8 cellular contexts compared by ENCODE assay signal in genomic region chr11:115334932-115335788, GRCh38.
DNase-seq lines count a peak whose midpoint lies in the region; ATAC-seq and TF ChIP-seq lines count a peak whose summit lies in the region.

No MANE protein-coding gene starts in this region.

- H3K27me3 ChIP-seq in CD4-positive, alpha-beta T cell (ENCODE audit: control insufficient read depth, insufficient read depth, low read length) = no peaks in the 10 kb centered on the region
- H3K27me3 ChIP-seq in IMR-90 (ENCODE audit: control insufficient read depth, insufficient read depth, low read length) (no peaks in the 10 kb centered on the region), SU-DHL-6 (ENCODE audit: low read length) (no peaks in the 10 kb centered on the region), hepatocyte (no peaks in the 10 kb centered on the region), vagina (no peaks in the 10 kb centered on the region)

- no peak overlapping the region for H3K4me3 Mint-ChIP-seq in CD4-positive, alpha-beta T cell

- in situ Hi-C loops in IMR-90 (cut with MboI; ENCODE audit: low sequenced_read_pairs) = loop anchor here (5.0 to 25.0 kb wide), 2 partner anchors 172 to 1352 kb away; no protein-coding TSS in a partner anchor

- H3K36me3 ChIP-seq in IMR-90 (ENCODE audit: control insufficient read depth, insufficient read depth, low read length) = no peaks in the 10 kb centered on the region
- no peaks in the 10 kb centered on the region for H3K36me3 ChIP-seq in SU-DHL-6 (ENCODE audit: low read length)
- H3K36me3 ChIP-seq in hepatocyte (replicated peaks; ENCODE audit: insufficient read depth, low read depth) = no peaks in the 10 kb centered on the region
- no peaks in the 10 kb centered on the region for H3K36me3 ChIP-seq in vagina

- no peaks in the 10 kb centered on the region for H3K9me3 Mint-ChIP-seq in CD4-positive, alpha-beta T cell

- no peak overlapping the region for H3K27ac Mint-ChIP-seq in CD4-positive, alpha-beta T cell

- H3K4me3 ChIP-seq in IMR-90 (ENCODE audit: insufficient read depth, low read depth, low read length) = no peak overlapping the region
- no peak overlapping the region for H3K4me3 ChIP-seq in SU-DHL-6 (ENCODE audit: insufficient read depth, low read length, poor library complexity, severe bottlenecking)
- no peak overlapping the region for H3K4me3 ChIP-seq in hepatocyte
- no peak overlapping the region for H3K4me3 ChIP-seq in vagina

- no peaks in the 10 kb centered on the region for H4K20me1 ChIP-seq in IMR-90 (ENCODE audit: insufficient read depth, low read length)
- no peaks in the 10 kb centered on the region for H4K20me1 ChIP-seq in SU-DHL-6 (ENCODE audit: low read depth, low read length)
- H4K20me1 ChIP-seq in hepatocyte (ENCODE audit: insufficient read depth, poor library complexity, severe bottlenecking) = no peaks in the 10 kb centered on the region

- H3F3A ChIP-seq in SU-DHL-6 (ENCODE audit: insufficient read depth) = no peaks in the 10 kb centered on the region

- no peaks in the 10 kb centered on the region for H3K4me1 Mint-ChIP-seq in CD4-positive, alpha-beta T cell (ENCODE audit: low read depth)

- intact Hi-C loops in CD4-positive, alpha-beta T cell (cut with DNase I, micrococcal nuclease) = loop anchor here in 1 of 2 experiments (5.0 kb wide), 2 partner anchors 942 to 1357 kb away; no protein-coding TSS in a partner anchor
- intact Hi-C loops in IMR-90 (cut with micrococcal nuclease) (loop anchor here (1.0 to 10.0 kb wide), 6 partner anchors 168 to 942 kb away; no protein-coding TSS in a partner anchor), vagina (cut with DNase I) (loop anchor here (5.0 kb wide), 2 partner anchors 172 to 942 kb away; no protein-coding TSS in a partner anchor)

- ATAC-seq in CD4-positive, alpha-beta T cell (ENCODE audit: poor library complexity) = no peak
- ATAC-seq in IMR-90 (ENCODE audit: low read depth) = peak; percentile 57
- ATAC-seq in GM21390 (IDR thresholded peaks at IDR 0.05; ENCODE audit: unreplicated experiment) = no peak
- ATAC-seq in GM19035 (IDR thresholded peaks at IDR 0.05; ENCODE audit: unreplicated experiment) = no peak
- ATAC-seq in HG03520 (IDR thresholded peaks at IDR 0.05; ENCODE audit: unreplicated experiment) = no peak

- H3K79me1 ChIP-seq in IMR-90 (ENCODE audit: low read depth in 1 of 2, low read length in 2 of 2) = 0 out of 4 replicates have a peak, but pooled peaks cover 0 to 3% of the 10 kb centered on the region in 2 experiments

- H3K4me1 ChIP-seq in IMR-90 (ENCODE audit: control insufficient read depth, insufficient read depth, low read length) (no peaks in the 10 kb centered on the region), hepatocyte (ENCODE audit: insufficient read depth) (no peaks in the 10 kb centered on the region), vagina (no peaks in the 10 kb centered on the region)

- peak; percentile 51 for TF ChIP-seq CTCF in CD4-positive, alpha-beta T cell (IDR thresholded peaks at IDR 0.05)
- TF ChIP-seq CTCF in IMR-90 (conservative IDR thresholded peaks at IDR 0.05; ENCODE audit: low read depth, low read length) = peak; percentile 73
- TF ChIP-seq CTCF in SU-DHL-6 (IDR thresholded peaks at IDR 0.05; ENCODE audit: insufficient read depth, low read length, poor library complexity, severe bottlenecking) = peak; percentile 72
- TF ChIP-seq CTCF in hepatocyte (IDR thresholded peaks at IDR 0.05; ENCODE audit: poor library complexity) = peak; percentile 80
- peak in 2 of 3 experiments; percentile 43 to 55 for TF ChIP-seq CTCF in vagina (IDR thresholded peaks at IDR 0.05)

- H3K9me1 ChIP-seq in IMR-90 (ENCODE audit: insufficient read depth, low read length) = no peaks in the 10 kb centered on the region

- no peak overlapping the region for H2BK20ac ChIP-seq in IMR-90 (ENCODE audit: low read depth, low read length)

- CTCF ChIA-PET in CD4-positive, alpha-beta T cell (lab: Charles Lee) = interaction anchor here (0.6 kb wide), 1 partner anchor 1357 kb away, joined by 6 read pairs; no protein-coding TSS in a partner anchor
- CTCF ChIA-PET in IMR-90 (lab: Yijun Ruan, JAX) = interaction anchor here (0.7 to 1.0 kb wide), 3 partner anchors 168 to 576 kb away, joined by 3 to 6 read pairs (median 3); no protein-coding TSS in a partner anchor

- no peak overlapping the region for H3K56ac ChIP-seq in IMR-90 (ENCODE audit: extremely low read depth, insufficient read depth, low read length)

- no peak overlapping the region for H3K18ac ChIP-seq in IMR-90 (ENCODE audit: low read depth, low read length)

- no peak for DNase-seq in CD4-positive, alpha-beta T cell
- DNase-seq in IMR-90 (peak; percentile 52), hepatocyte (ENCODE audit: low spot score) (peak; percentile 37), vagina (ENCODE audit: extremely low spot score in 2 of 2) (no peak)

- no peak overlapping the region for H3K4me2 ChIP-seq in IMR-90 (ENCODE audit: low read depth, low read length)
- no peak overlapping the region for H3K4me2 ChIP-seq in SU-DHL-6 (ENCODE audit: low read depth, low read length, poor library complexity, severe bottlenecking)
- H3K4me2 ChIP-seq in hepatocyte = no peak overlapping the region

- H3K23ac ChIP-seq in IMR-90 (ENCODE audit: low read depth, low read length) = no peak overlapping the region

- H3K36me3 Mint-ChIP-seq in CD4-positive, alpha-beta T cell (ENCODE audit: low read depth) = no peaks in the 10 kb centered on the region

- BruUV-seq in IMR-90 (replicated peaks; lab: Mats Ljungman, UMichigan) = no TSS peak

- no peak overlapping the region for H3K4ac ChIP-seq in IMR-90 (ENCODE audit: low read depth, low read length)

- H3K9ac ChIP-seq in IMR-90 (ENCODE audit: low read depth, low read length) (no peak overlapping the region), SU-DHL-6 (ENCODE audit: low read length) (no peak overlapping the region)

- H3K9me2 ChIP-seq in SU-DHL-6 (replicated peaks; ENCODE audit: insufficient read depth, low read length) = no peaks in the 10 kb centered on the region
- no peaks in the 10 kb centered on the region for H3K9me2 ChIP-seq in hepatocyte (replicated peaks; ENCODE audit: insufficient read depth)

- H3K27me3 Mint-ChIP-seq in CD4-positive, alpha-beta T cell = no peaks in the 10 kb centered on the region

- no peak overlapping the region for H3K27ac ChIP-seq in CD4-positive, alpha-beta T cell (ENCODE audit: low read depth, low read length)
- H3K27ac ChIP-seq in IMR-90 (ENCODE audit: insufficient read depth, low read length) = no peak overlapping the region
- no peak overlapping the region for H3K27ac ChIP-seq in SU-DHL-6 (ENCODE audit: low read depth, low read length)
- H3K27ac ChIP-seq in hepatocyte = no peak overlapping the region
- no peak overlapping the region for H3K27ac ChIP-seq in vagina

- H3K9me3 ChIP-seq in CD4-positive, alpha-beta T cell (ENCODE audit: control insufficient read depth, low read length) = no peaks in the 10 kb centered on the region
- H3K9me3 ChIP-seq in IMR-90 (ENCODE audit: control insufficient read depth, insufficient read depth, low read length) (no peaks in the 10 kb centered on the region), SU-DHL-6 (ENCODE audit: insufficient read depth, low read length) (no peaks in the 10 kb centered on the region), hepatocyte (ENCODE audit: low read depth) (no peaks in the 10 kb centered on the region), vagina (no peaks in the 10 kb centered on the region)

- no peak overlapping the region for H2AFZ ChIP-seq in IMR-90 (replicated peaks; ENCODE audit: low read length, poor library complexity)
- H2AFZ ChIP-seq in SU-DHL-6 (ENCODE audit: low read depth, low read length, severe bottlenecking) = no peak overlapping the region
- no peak overlapping the region for H2AFZ ChIP-seq in hepatocyte

- dilution Hi-C loops in IMR-90 (cut with HindIII; ENCODE audit: low sequenced_read_pairs, unreplicated experiment) = no loop called here

- no peak overlapping the region for H2BK15ac ChIP-seq in IMR-90 (ENCODE audit: low read depth, low read length)

- WGBS in IMR-90 (ENCODE audit: extremely low coverage in 2 of 2, insufficient read length in 1 of 2), 2 experiments = no CpG with 5 or more reads among the region's 3 CpGs
- WGBS in hepatocyte (ENCODE audit: low lambda C conversion rate, missing lambda C conversion rate) = 58% methylated on average over 3 of the region's 3 CpGs

- H4K5ac ChIP-seq in IMR-90 (ENCODE audit: low read depth, low read length) = no peak overlapping the region

- no peak overlapping the region for H4K91ac ChIP-seq in IMR-90 (ENCODE audit: insufficient read depth, low read depth, low read length)

- no peaks in the 10 kb centered on the region for H3K79me2 ChIP-seq in SU-DHL-6 (ENCODE audit: insufficient read depth, low read length)
- no peaks in the 10 kb centered on the region for H3K79me2 ChIP-seq in hepatocyte

- no peak for TF ChIP-seq POLR2A in IMR-90 (IDR thresholded peaks at IDR 0.05; ENCODE audit: low read depth, low read length)
- no peak for TF ChIP-seq POLR2A in vagina (IDR thresholded peaks at IDR 0.05)

- H2AK9ac ChIP-seq in IMR-90 (replicated peaks; ENCODE audit: low read depth, low read length, poor library complexity) = no peak overlapping the region

- peak; percentile 76 for TF ChIP-seq RAD21 in IMR-90 (IDR thresholded peaks at IDR 0.05; ENCODE audit: low read length)

- POLR2A ChIA-PET in CD4-positive, alpha-beta T cell (lab: Charles Lee) = no interaction called here
- POLR2A ChIA-PET in IMR-90 (lab: Charles Lee; ENCODE audit: unreplicated experiment) = no interaction called here

- H2BK120ac ChIP-seq in IMR-90 (ENCODE audit: low read depth, low read length) = no peak overlapping the region

- no peak overlapping the region for H4K8ac ChIP-seq in IMR-90 (ENCODE audit: low read depth in 2 of 2, low read length in 2 of 2)

- H2BK5ac ChIP-seq in IMR-90 (ENCODE audit: low read depth, low read length, poor library complexity, severe bottlenecking) = no peak overlapping the region

- H2AK5ac ChIP-seq in IMR-90 (ENCODE audit: low read depth, low read length) = no peak overlapping the region

- no peak overlapping the region for H3K14ac ChIP-seq in IMR-90 (replicated peaks; ENCODE audit: low read depth, low read length)

TF ChIP-seq in IMR-90, 13 proteins besides CTCF, POLR2A, EP300 and RAD21:
- TF ChIP-seq SMC3 (IDR thresholded peaks at IDR 0.05; ENCODE audit: low read depth, low read length) (peak; percentile 80), MAFK (IDR thresholded peaks at IDR 0.05; ENCODE audit: low read depth, low read length) (no peak), NFE2L2 (IDR thresholded peaks at IDR 0.05; ENCODE audit: low read depth, low read length) (no peak)
TF ChIP-seq in IMR-90: peak in this region for 1.

Comparison
In these comparisons a context has a peak if more than half of its experiments do, and no peak if none do; other contexts are left out.
1. DNase-seq: peak in IMR-90 (single experiment) and hepatocyte (single experiment); none in CD4-positive, alpha-beta T cell (0 of 10) and vagina (0 of 2).
2. Peak in every context shown above with its lines, with median percentiles within 50 percentile points of each other: CTCF ChIP-seq.